ENCODE assay signal across 14 cellular contexts in genomic region chr3:49607796-49608195, GRCh38. TPM values are rescaled to one million over a fixed set of nuclear protein-coding genes. Genes with fewer than 3 reads are reported as not detected.
DNase-seq lines count a peak whose midpoint lies in the region; ATAC-seq and TF ChIP-seq lines count a peak whose summit lies in the region.
"Had no signal": no experiment of that assay in that cellular context is flagged by ENCODE, and none has a peak within 500 bp of the region (broad histone marks: within the 10 kb centered on the region; RNA-seq: fewer than 3 reads in every experiment).

No MANE protein-coding gene starts in this region.

- no peaks in the 10 kb centered on the region for H3K27me3 ChIP-seq in OCI-LY3 (ENCODE audit: low read depth, low read length)
- H3K27me3 ChIP-seq in sigmoid colon: no peaks in the 10 kb centered on the region

- no peak overlapping the region for H3K4me2 ChIP-seq in OCI-LY3 (ENCODE audit: low read length)

- peak; percentile 18 for DNase-seq in ELR (ENCODE audit: low read depth)
- DNase-seq in epithelial cell of prostate (ENCODE audit: low read depth, low spot score): no peak
- peak; percentile 36 for DNase-seq in sigmoid colon
- no peak for DNase-seq in amniotic stem cell (lab: John Stamatoyannopoulos, UW)
- no peak for DNase-seq in putamen (ENCODE audit: low spot score)
- DNase-seq: activated CD4-positive, alpha-beta memory T cell treated with anti-CD3 and anti-CD28 coated beads for 36 hours; activated naive CD8-positive, alpha-beta T cell treated with anti-CD3 and anti-CD28 coated beads, Interleukin-2, amount 10 ng/mL, durations not matched to agents 7 days and 5 days; DMS153; NCI-H1436 treated with DMSO at 0.1 percent for 48 hours; stimulated activated CD4-positive, alpha-beta T cell treated with anti-CD3 and anti-CD28 coated beads, Interleukin-12 subunit alpha, Interleukin-12 subunit beta, amount 100 ng/mL, for 4 hours; T-cell had no signal

- no peak overlapping the region for H3K27ac ChIP-seq in OCI-LY3 (ENCODE audit: low read length)
- H3K27ac ChIP-seq in epithelial cell of prostate: peak overlapping the region; percentile 21
- H3K27ac ChIP-seq in sigmoid colon: no peak overlapping the region

- H2AFZ ChIP-seq in OCI-LY3 (ENCODE audit: low read depth, low read length): 0 out of 2 replicates have a peak overlapping the region, but pooled peaks have one; percentile 5

- H3K36me3 ChIP-seq in OCI-LY3 (replicated peaks; ENCODE audit: low read depth, low read length) (no peaks in the 10 kb centered on the region), sigmoid colon (no peaks in the 10 kb centered on the region)

- no peak for ATAC-seq in HG02759 (IDR thresholded peaks at IDR 0.05; ENCODE audit: unreplicated experiment)
- ATAC-seq: T-cell had no signal

- TF ChIP-seq CTCF in OCI-LY3 (IDR thresholded peaks at IDR 0.05; ENCODE audit: low read depth, low read length) (peak; percentile 27), sigmoid colon (IDR thresholded peaks at IDR 0.05) (no peak)

- TF ChIP-seq POLR2A in sigmoid colon (IDR thresholded peaks at IDR 0.05): no peak

- intact Hi-C loops in sigmoid colon (cut with DNase I): no loop called here

- H3K9me3 ChIP-seq in OCI-LY3 (ENCODE audit: insufficient read depth, low read length) (no peaks in the 10 kb centered on the region), sigmoid colon (no peaks in the 10 kb centered on the region)

- no peaks in the 10 kb centered on the region for H3K79me2 ChIP-seq in OCI-LY3 (ENCODE audit: low read length)

- H3K4me3 ChIP-seq in OCI-LY3 (ENCODE audit: low read length) (no peak overlapping the region), sigmoid colon (no peak overlapping the region)

- TF ChIP-seq EP300 in sigmoid colon (IDR thresholded peaks at IDR 0.05): no peak

- H3K4me1 ChIP-seq in OCI-LY3 (ENCODE audit: low read length) (no peaks in the 10 kb centered on the region), sigmoid colon (no peaks in the 10 kb centered on the region)

- no peaks in the 10 kb centered on the region for H4K20me1 ChIP-seq in OCI-LY3 (ENCODE audit: insufficient read depth, low read length)

- WGBS in sigmoid colon, 2 donors: 48 to 55% methylated on average over 5 of the region's 5 CpGs

- no peak overlapping the region for H3K9ac ChIP-seq in OCI-LY3 (ENCODE audit: low read length)

RNA-seq across cellular contexts. Expression of gene BSN, which starts 53.5 kb away (rescaled TPM):
- under 1 TPM; 0.55 to 0.81 (median 0.69) TPM for total RNA-seq in sigmoid colon
- under 1 TPM in 2 of 3 donors, not detected in 1; under 0.01 to 0.35 TPM for polyA plus RNA-seq in sigmoid colon
- total RNA-seq: HT-29 had no signal

Comparison
In these comparisons a context has a peak if more than half of its experiments do, and no peak if none do; other contexts are left out.
1. DNase-seq: peak in ELR (single experiment) and sigmoid colon (single experiment); none in epithelial cell of prostate (single experiment), amniotic stem cell (single experiment) and putamen (single experiment).